ENCODE assay signal across 9 cellular contexts in the genomic region with DNA sequence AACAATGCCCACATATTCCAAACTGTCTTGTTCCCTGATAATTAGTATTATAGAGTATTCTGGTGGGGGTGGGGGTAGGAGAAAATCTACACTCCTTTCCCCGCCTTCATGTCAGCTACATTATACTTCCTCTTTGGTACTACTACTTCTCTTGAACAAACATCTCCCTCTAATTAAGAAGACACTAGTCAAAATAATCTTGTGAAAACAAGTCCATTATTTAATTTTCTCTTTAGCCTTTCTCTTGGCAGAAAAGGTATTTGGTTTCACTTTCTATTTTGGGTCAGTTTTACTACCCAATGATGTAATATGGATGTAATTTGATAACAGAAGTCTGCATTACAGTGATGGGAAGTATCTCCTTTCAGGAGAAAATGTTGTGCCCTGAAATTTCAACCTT. TPM values are rescaled to one million over a fixed set of nuclear protein-coding genes. Genes with fewer than 3 reads are reported as not detected.
DNase-seq lines count a peak whose midpoint lies in the region; ATAC-seq and TF ChIP-seq lines count a peak whose summit lies in the region.
"Had no signal": no experiment of that assay in that cellular context is flagged by ENCODE, and none has a peak within 500 bp of the region (broad histone marks: within the 10 kb centered on the region; RNA-seq: fewer than 3 reads in every experiment).

No MANE protein-coding gene starts in this region.

- H3K36me3 Mint-ChIP-seq in natural killer cell: no peaks in the 10 kb centered on the region

- in situ Hi-C loops in ACHN (cut with HindIII; ENCODE audit: low pct_ligation_motif_present, low pct_unique_long_range_greater_than_20kb, low sequenced_read_pairs): no loop called here

- H3K4me1 Mint-ChIP-seq in natural killer cell: peaks cover 0 to 5% of the 10 kb centered on the region in 2 donors

- H3K27ac ChIP-seq in foreskin keratinocyte: no peak overlapping the region

- peaks cover 3 to 9% of the 10 kb centered on the region in 2 donors for H3K9me3 Mint-ChIP-seq in natural killer cell

- intact Hi-C loops in natural killer cell (cut with micrococcal nuclease): no loop called here

- ATAC-seq in foreskin keratinocyte: peak; percentile 23
- ATAC-seq in natural killer cell: no peak

- H3K27me3 Mint-ChIP-seq in natural killer cell (ENCODE audit: low read depth in 2 of 2): peaks cover 0 to 4% of the 10 kb centered on the region in 2 donors

- TF ChIP-seq CTCF in foreskin keratinocyte (conservative IDR thresholded peaks at IDR 0.05) (no peak), natural killer cell (IDR thresholded peaks at IDR 0.05) (no peak)

- no peaks in the 10 kb centered on the region for H3K4me1 ChIP-seq in foreskin keratinocyte

- DNase-seq in ACHN (peak; percentile 48), HCEC 1CT (peak; percentile 50), SK-N-DZ (ENCODE audit: low spot score) (peak; percentile 76), foreskin keratinocyte (peak; percentile 2 to 18), natural killer cell (no peak), C1 segment of cervical spinal cord (lab: John Stamatoyannopoulos, UW) (no peak), NOMO-1 treated with DMSO at 0.1 percent for 48 hours (lab: John Stamatoyannopoulos, UW; ENCODE audit: unreplicated experiment) (no peak)
- DNase-seq in activated CD4-positive, CD25-positive, alpha-beta regulatory T cell (lab: John Stamatoyannopoulos, UW): no peak
- DNase-seq: RPMI8226 had no signal

- H3K27ac Mint-ChIP-seq in natural killer cell: peak overlapping the region in 1 of 2 donors; percentile 16

- H3K27me3 ChIP-seq in foreskin keratinocyte: no peaks in the 10 kb centered on the region

- H3K4me3 Mint-ChIP-seq in natural killer cell: no peak overlapping the region

RNA-seq across cellular contexts. Expression of a gene that starts 22.5 kb away (rescaled TPM):
- polyA plus RNA-seq in SK-N-DZ (2014; cell fraction: cytosol; rRNA removed): not detected in 2 replicates
- polyA plus RNA-seq in SK-N-DZ (2014; cell fraction: nucleus; rRNA removed): not detected in 2 replicates
- total RNA-seq in foreskin keratinocyte (not detected in 2 replicates), natural killer cell (not detected)
- not detected in 2 replicates for polyA plus RNA-seq in foreskin keratinocyte

Comparison
In these comparisons a context has a peak if more than half of its experiments do, and no peak if none do; other contexts are left out.
1. DNase-seq: peak in ACHN (single experiment), HCEC 1CT (single experiment), SK-N-DZ (single experiment) and foreskin keratinocyte (2 of 2); none in natural killer cell (single experiment), C1 segment of cervical spinal cord (0 of 14), activated CD4-positive, CD25-positive, alpha-beta regulatory T cell (0 of 4) and NOMO-1 treated with DMSO at 0.1 percent for 48 hours (single experiment).